In genomic region chr1:150613061-150613920, GRCh38 we compare ENCODE assay signal across 8 cellular contexts. TPM values are rescaled to one million over a fixed set of nuclear protein-coding genes. Genes with fewer than 3 reads are reported as not detected.
DNase-seq lines count a peak whose midpoint lies in the region; ATAC-seq, FAIRE-seq and TF ChIP-seq lines count a peak whose summit lies in the region.

No MANE protein-coding gene starts in this region.

- H3K9me2 ChIP-seq in Loucy (replicated peaks; ENCODE audit: low read depth, low read length) = no peaks in the 10 kb centered on the region

- H3K36me3 Mint-ChIP-seq in chondrocyte (ENCODE audit: low read depth) = peaks cover 6% of the 10 kb centered on the region

- peak overlapping the region; percentile 37 for H3K4me3 Mint-ChIP-seq in chondrocyte (ENCODE audit: unreplicated experiment)

- peaks cover 43% of the 10 kb centered on the region for H3K4me1 Mint-ChIP-seq in chondrocyte (ENCODE audit: low read depth)

- H3K27ac ChIP-seq in mesenchymal stem cell (ENCODE audit: low read length, poor library complexity, severe bottlenecking) = peak overlapping the region; percentile 90

- peak overlapping the region; percentile 83 for H2AK5ac ChIP-seq in mesenchymal stem cell (ENCODE audit: low read length, severe bottlenecking)

- peak overlapping the region in 1 of 2 experiments; percentile 87 for H3K18ac ChIP-seq in mesenchymal stem cell (ENCODE audit: low read depth in 1 of 2, low read length in 2 of 2)

- DNase-seq in T-helper 2 cell (peak in 4 of 5 experiments; percentile 24 to 82 (median 47)), chondrocyte (ENCODE audit: low spot score) (no peak), mesenchymal stem cell (peak; percentile 98), superior temporal gyrus (ENCODE audit: extremely low spot score) (peak; percentile 35), mesenteric fat pad (ENCODE audit: low spot score) (no peak)

- H2BK15ac ChIP-seq in mesenchymal stem cell (ENCODE audit: low read depth, poor library complexity, severe bottlenecking) = no peak overlapping the region

- peak; percentile 76 for FAIRE-seq in A204.1 (lab: Jason Lieb, UNC)

- peak overlapping the region; percentile 89 for H3K27ac Mint-ChIP-seq in chondrocyte (ENCODE audit: unreplicated experiment)

- no peak for TF ChIP-seq POLR2A in GM18505 (IDR thresholded peaks at IDR 0.05; ENCODE audit: borderline replicate concordance, extremely low read depth, insufficient read depth, insufficient read length)

- TF ChIP-seq CTCF in Loucy (conservative IDR thresholded peaks at IDR 0.05; ENCODE audit: low read length) (no peak), chondrocyte (IDR thresholded peaks at IDR 0.05) (no peak)

- H3K27me3 Mint-ChIP-seq in chondrocyte (ENCODE audit: low read depth) = no peaks in the 10 kb centered on the region

- peak overlapping the region; percentile 50 for H3K9ac ChIP-seq in Loucy (ENCODE audit: low read depth, low read length, poor library complexity, severe bottlenecking)
- H3K9ac ChIP-seq in mesenchymal stem cell (ENCODE audit: low read length) = peak overlapping the region; percentile 71

- 18% methylated on average over 8 of the region's 12 CpGs for WGBS in mesenchymal stem cell

- H3K9me3 Mint-ChIP-seq in chondrocyte (ENCODE audit: low read depth) = no peaks in the 10 kb centered on the region

- peak overlapping the region in 1 of 2 experiments; percentile 88 for H3K4ac ChIP-seq in mesenchymal stem cell (ENCODE audit: low read depth in 1 of 2, low read length in 2 of 2)

- peak overlapping the region in 1 of 2 experiments; percentile 83 for H2BK12ac ChIP-seq in mesenchymal stem cell (ENCODE audit: low read length in 2 of 2)

- peaks cover 12% of the 10 kb centered on the region for H3K79me1 ChIP-seq in mesenchymal stem cell (replicated peaks; ENCODE audit: low read length, poor library complexity, severe bottlenecking)

- H3K27me3 ChIP-seq in Loucy (ENCODE audit: insufficient read depth, low read length, poor library complexity, severe bottlenecking) (no peaks in the 10 kb centered on the region), mesenchymal stem cell (ENCODE audit: control insufficient read depth in 1 of 2, insufficient read depth in 1 of 2, low read length in 2 of 2) (no peaks in the 10 kb centered on the region)

- peak overlapping the region; percentile 23 for H4K8ac ChIP-seq in mesenchymal stem cell (ENCODE audit: low read length)

- H3K4me2 ChIP-seq in Loucy (ENCODE audit: low read depth, low read length, poor library complexity, severe bottlenecking) (peak overlapping the region; percentile 75), mesenchymal stem cell (ENCODE audit: low read length, poor library complexity, severe bottlenecking) (no peak overlapping the region)

- no peak overlapping the region for H3K14ac ChIP-seq in mesenchymal stem cell (ENCODE audit: low read length in 2 of 2)

- H3K9me3 ChIP-seq in Loucy (ENCODE audit: insufficient read depth, low read depth, low read length) (no peaks in the 10 kb centered on the region), mesenchymal stem cell (ENCODE audit: control insufficient read depth, low read length) (no peaks in the 10 kb centered on the region)

- no peak overlapping the region for H4K91ac ChIP-seq in mesenchymal stem cell (ENCODE audit: low read length)

- no peak overlapping the region for H3K23ac ChIP-seq in mesenchymal stem cell (ENCODE audit: low read length in 2 of 2)

- no peaks in the 10 kb centered on the region for H3K79me2 ChIP-seq in Loucy (ENCODE audit: insufficient read depth, low read length)

- ATAC-seq in GM18505 (IDR thresholded peaks at IDR 0.05; ENCODE audit: unreplicated experiment) = peak; percentile 54

- peaks cover 12% of the 10 kb centered on the region; the same call in 1 of the 2 replicates for H3F3A ChIP-seq in Loucy (ENCODE audit: low read depth)

- H2BK5ac ChIP-seq in mesenchymal stem cell (ENCODE audit: low read depth, low read length, poor library complexity, severe bottlenecking) = no peak overlapping the region

- peak overlapping the region; percentile 94 for H2BK120ac ChIP-seq in mesenchymal stem cell (ENCODE audit: low read depth, low read length)

- H3K36me3 ChIP-seq in Loucy (ENCODE audit: insufficient read depth, low read length) (no peaks in the 10 kb centered on the region), mesenchymal stem cell (ENCODE audit: control insufficient read depth in 1 of 2, insufficient read depth in 2 of 2, low read depth in 1 of 2, low read length in 2 of 2) (peaks cover 6 to 30% of the 10 kb centered on the region in 2 experiments)

- no peaks in the 10 kb centered on the region for H4K20me1 ChIP-seq in Loucy (ENCODE audit: insufficient read depth, low read length, poor library complexity, severe bottlenecking)

- no peak overlapping the region for H2AFZ ChIP-seq in Loucy (ENCODE audit: low read length)
- no peak overlapping the region for H2AFZ ChIP-seq in mesenchymal stem cell (ENCODE audit: low read depth, low read length)

- H3K4me1 ChIP-seq in Loucy (ENCODE audit: insufficient read depth, low read length, poor library complexity, severe bottlenecking) (peaks cover 44% of the 10 kb centered on the region), mesenchymal stem cell (ENCODE audit: control insufficient read depth, insufficient read depth, low read depth, low read length) (peaks cover 8% of the 10 kb centered on the region)

- H3K4me3 ChIP-seq in Loucy (ENCODE audit: low read length, poor library complexity, severe bottlenecking) (peak overlapping the region; percentile 61), mesenchymal stem cell (ENCODE audit: insufficient read depth in 1 of 2, low read depth in 1 of 2, low read length in 2 of 2) (peak overlapping the region in 1 of 2 experiments; percentile 50)

RNA-seq across cellular contexts. Expression of gene ENSA, which starts 16.1 kb away (rescaled TPM):
- total RNA-seq in chondrocyte = 85.5 to 125 TPM (median 85.7 TPM) in 3 replicates
- 71.3 TPM for polyA plus RNA-seq in mesenchymal stem cell (2013, experiment 1 of 2)
- polyA plus RNA-seq in mesenchymal stem cell (2013, experiment 2 of 2) = 71.6 TPM
- 138 TPM for total RNA-seq in mesenteric fat pad

RNA-seq across cellular contexts. Expression of gene MCL1, which starts 33.9 kb away (rescaled TPM):
- total RNA-seq in chondrocyte (211 to 264 TPM (median 255 TPM) in 3 replicates), mesenteric fat pad (697 TPM)
- 229 TPM for polyA plus RNA-seq in mesenchymal stem cell (2013, experiment 1 of 2)
- polyA plus RNA-seq in mesenchymal stem cell (2013, experiment 2 of 2) = 224 TPM

Comparison
In these comparisons a context has a peak if more than half of its experiments do, and no peak if none do; other contexts are left out.
1. DNase-seq: peak in T-helper 2 cell (4 of 5), mesenchymal stem cell (single experiment) and superior temporal gyrus (single experiment); none in chondrocyte (single experiment) and mesenteric fat pad (single experiment).